In the genomic region with DNA sequence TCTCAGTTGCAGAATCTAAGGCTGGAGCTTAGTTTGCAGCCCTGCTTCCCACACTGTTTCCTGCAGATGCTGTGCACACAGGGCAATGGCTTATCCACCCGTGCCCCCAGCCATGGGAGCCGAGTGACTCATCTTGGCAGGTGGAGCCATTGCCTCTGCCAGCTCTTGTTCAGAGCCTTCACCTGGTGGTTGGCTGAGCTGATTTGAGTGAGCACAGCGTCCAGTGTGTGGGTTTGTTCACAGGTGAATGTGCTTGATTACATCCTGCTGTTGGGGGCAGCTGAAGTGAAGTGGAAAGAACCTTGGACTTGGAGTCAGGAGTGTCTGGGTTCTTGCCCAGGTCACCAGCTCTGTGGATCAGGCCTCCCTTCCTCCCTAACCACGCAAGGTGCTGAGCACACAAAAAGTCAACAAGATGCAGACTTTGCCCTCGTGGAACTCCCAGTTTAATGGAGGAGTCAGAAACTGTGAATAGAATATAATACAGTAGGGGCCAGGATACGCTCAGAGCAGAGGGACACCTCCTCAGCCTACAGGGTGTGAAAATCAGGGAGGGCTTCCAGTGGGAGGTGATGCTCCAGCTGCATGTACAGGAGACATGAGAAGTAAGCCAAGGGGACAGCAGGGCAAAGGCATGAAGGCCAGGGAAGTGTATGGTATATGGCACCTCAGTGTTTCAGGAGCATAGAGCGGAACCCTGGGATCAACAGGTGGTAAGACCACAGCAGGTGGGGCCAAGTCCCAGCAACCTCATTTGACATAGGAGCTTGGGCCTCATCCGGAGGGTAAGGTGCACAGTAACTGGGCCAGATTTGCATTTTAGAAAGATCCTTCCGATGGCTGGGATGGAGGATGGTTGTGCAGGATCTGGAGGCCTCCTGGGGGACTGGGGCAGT, we compare ENCODE assay signal across 9 cellular contexts. TPM values are rescaled to one million over a fixed set of nuclear protein-coding genes. Genes with fewer than 3 reads are reported as not detected.
A peak's percentile ranks its signal among the peaks of the same experiment; 100 is the strongest.
DNase-seq lines count a peak whose midpoint lies in the region; ATAC-seq, FAIRE-seq and TF ChIP-seq lines count a peak whose summit lies in the region.
"Had no signal": no experiment of that assay in that cellular context is flagged by ENCODE, and none has a peak within 500 bp of the region (broad histone marks: within the 10 kb centered on the region; RNA-seq: fewer than 3 reads in every experiment).

No MANE protein-coding gene starts in this region.

- peak overlapping the region; percentile 46 for H3K4me3 Mint-ChIP-seq in MCF 10A (ENCODE audit: unreplicated experiment)
- H3K4me3 Mint-ChIP-seq in activated T-helper 17 cell treated with anti-CD3 and anti-CD28 coated beads, Interleukin-2, amount 50 U/mL, for 72 hours: no peak overlapping the region

- H3K4me1 ChIP-seq in kidney (ENCODE audit: control insufficient read depth in 1 of 2, insufficient read depth in 1 of 2, low read depth in 1 of 2, low read length in 2 of 2) (peaks cover 69 to 74% of the 10 kb centered on the region in 2 donors), stomach (peaks cover 62 to 83% (median 71%) of the 10 kb centered on the region in 4 donors)

- peak; percentile 89 for DNase-seq in LNCaP clone FGC (ENCODE audit: low read depth)
- DNase-seq in MCF 10A (ENCODE audit: unreplicated experiment): peak; percentile 84
- DNase-seq in kidney: peak; percentile 91
- DNase-seq in stomach: peak; percentile 90
- no peak for DNase-seq in stimulated activated CD4-positive, alpha-beta T cell treated with anti-CD3 and anti-CD28 coated beads, Interleukin-12 subunit alpha, Interleukin-12 subunit beta, amount 100 ng/mL, for 4 hours
- DNase-seq in SKM-1 treated with dmso at 0.1 percent for 144 hours (lab: John Stamatoyannopoulos, UW; ENCODE audit: unreplicated experiment): no peak
- DNase-seq: foreskin melanocyte had no signal

- H3K9me3 ChIP-seq in kidney (ENCODE audit: control insufficient read depth in 1 of 2, low read length in 2 of 2): no peaks in the 10 kb centered on the region
- H3K9me3 ChIP-seq in stomach: no peaks in the 10 kb centered on the region

- TF ChIP-seq POLR2A in stomach (IDR thresholded peaks at IDR 0.05): no peak

- H3K4me3 ChIP-seq in LNCaP clone FGC (ENCODE audit: low read depth, low read length) (peak overlapping the region; percentile 34), kidney (ENCODE audit: low read length in 2 of 2) (no peak overlapping the region), stomach (no peak overlapping the region)

- POLR2A ChIA-PET in MCF 10A (lab: Yijun Ruan, JAX): interaction anchor here (0.6 to 6.0 kb wide), 11 partner anchors 10 to 210 kb away, joined by 3 to 29 read pairs (median 4); a partner anchor contains a TSS

- H3K27ac ChIP-seq in kidney (ENCODE audit: low read depth in 2 of 2, low read length in 2 of 2) (peak overlapping the region; percentile 53 to 82), stomach (peak overlapping the region; percentile 39 to 79 (median 71))

- H3K27ac Mint-ChIP-seq in MCF 10A (ENCODE audit: low read depth, unreplicated experiment): peak overlapping the region; percentile 79
- H3K27ac Mint-ChIP-seq in activated T-helper 17 cell treated with anti-CD3 and anti-CD28 coated beads, Interleukin-2, amount 50 U/mL, for 72 hours: no peak overlapping the region

- intact Hi-C loops in MCF 10A (cut with micrococcal nuclease) (no loop called here), kidney (cut with DNase I) (no loop called here), stomach (cut with DNase I; ENCODE audit: low total_unique reads) (no loop called here)

- H3K9me3 Mint-ChIP-seq in MCF 10A (ENCODE audit: unreplicated experiment): no peaks in the 10 kb centered on the region
- no peaks in the 10 kb centered on the region for H3K9me3 Mint-ChIP-seq in activated T-helper 17 cell treated with anti-CD3 and anti-CD28 coated beads, Interleukin-2, amount 50 U/mL, for 72 hours

- CTCF ChIA-PET in MCF 10A (lab: Yijun Ruan, JAX): interaction anchor here (1.0 to 7.7 kb wide), 6 partner anchors 9 to 142 kb away, joined by 3 to 46 read pairs (median 4); a partner anchor contains a TSS

- no peaks in the 10 kb centered on the region for H3K27me3 ChIP-seq in stomach

- H3K36me3 ChIP-seq in kidney (ENCODE audit: control insufficient read depth in 1 of 2, insufficient read depth in 2 of 2, low read length in 2 of 2): peaks cover 0 to 13% of the 10 kb centered on the region in 2 donors
- H3K36me3 ChIP-seq in stomach: peaks cover 0 to 6% (median 0%) of the 10 kb centered on the region in 4 donors

- peaks cover 7% of the 10 kb centered on the region for H3K36me3 Mint-ChIP-seq in MCF 10A (ENCODE audit: insufficient read depth, unreplicated experiment)
- no peaks in the 10 kb centered on the region for H3K36me3 Mint-ChIP-seq in activated T-helper 17 cell treated with anti-CD3 and anti-CD28 coated beads, Interleukin-2, amount 50 U/mL, for 72 hours (ENCODE audit: low read depth)

- no peak for TF ChIP-seq EP300 in stomach (IDR thresholded peaks at IDR 0.05)

- no peak for FAIRE-seq in kidney (lab: Jason Lieb, UNC)

- no peaks in the 10 kb centered on the region for H3K27me3 Mint-ChIP-seq in MCF 10A (ENCODE audit: insufficient read depth, unreplicated experiment)
- H3K27me3 Mint-ChIP-seq in activated T-helper 17 cell treated with anti-CD3 and anti-CD28 coated beads, Interleukin-2, amount 50 U/mL, for 72 hours: peaks cover 13% of the 10 kb centered on the region

- peaks cover 64% of the 10 kb centered on the region for H3K4me1 Mint-ChIP-seq in MCF 10A (ENCODE audit: insufficient read depth, unreplicated experiment)
- H3K4me1 Mint-ChIP-seq in activated T-helper 17 cell treated with anti-CD3 and anti-CD28 coated beads, Interleukin-2, amount 50 U/mL, for 72 hours: no peaks in the 10 kb centered on the region

- ATAC-seq in GM21423 (IDR thresholded peaks at IDR 0.05; ENCODE audit: unreplicated experiment): no peak
- no peak for ATAC-seq in activated T-helper 17 cell treated with anti-CD3 and anti-CD28 coated beads, Interleukin-2, amount 50 U/mL, for 72 hours (replicated peaks)

- BruUV-seq in MCF 10A (replicated peaks; lab: Mats Ljungman, UMichigan): no TSS peak

- peak overlapping the region in 1 of 2 donors; percentile 34 for H3K9ac ChIP-seq in kidney (ENCODE audit: low read length in 2 of 2)

- no peak for TF ChIP-seq CTCF in LNCaP clone FGC (IDR thresholded peaks at IDR 0.05; ENCODE audit: control insufficient read depth, extremely low read depth, insufficient read depth)
- TF ChIP-seq CTCF in MCF 10A (IDR thresholded peaks at IDR 0.05; ENCODE audit: unreplicated experiment): no peak
- TF ChIP-seq CTCF in kidney (IDR thresholded peaks at IDR 0.05; ENCODE audit: borderline replicate concordance, extremely low read depth, insufficient read depth): peak; percentile 19
- TF ChIP-seq CTCF in stomach (IDR thresholded peaks at IDR 0.05): no peak

- WGBS in stomach, 5 donors: 45 to 68% (median 56%) methylated on average over 8 to 9 of the region's 9 CpGs

RNA-seq across cellular contexts. Expression of a gene that starts 22.8 kb away (rescaled TPM):
- 38.9 and 45.3 TPM in 2 replicates for total RNA-seq in MCF 10A (2022)
- 33.4 TPM for total RNA-seq in kidney
- polyA plus RNA-seq in kidney (ENCODE audit: insufficient read depth, low read depth, low replicate concordance): 20.1 TPM
- 100 to 1,000 TPM in 1 of 5 donors, 10 to 100 TPM in 4; 10.3 to 145 (median 21.6) TPM for total RNA-seq in stomach
- polyA plus RNA-seq in stomach: 10 to 100 TPM; 18.5 to 82.5 (median 41.5) TPM
- total RNA-seq in activated T-helper 17 cell treated with anti-CD3 and anti-CD28 coated beads, Interleukin-2, amount 50 U/mL, for 72 hours: 1 to 10 TPM in 1 of 2 donors, under 1 TPM in 1; 0.61 to 1.1 TPM

Comparison
In these comparisons a context has a peak if more than half of its experiments do, and no peak if none do; other contexts are left out.
1. DNase-seq: peak in LNCaP clone FGC (single experiment), MCF 10A (single experiment), kidney (single experiment) and stomach (single experiment); none in stimulated activated CD4-positive, alpha-beta T cell treated with anti-CD3 and anti-CD28 coated beads, Interleukin-12 subunit alpha, Interleukin-12 subunit beta, amount 100 ng/mL, for 4 hours (single experiment) and SKM-1 treated with dmso at 0.1 percent for 144 hours (single experiment).
2. RNA of a gene that starts 22.8 kb away (total RNA-seq): 38.9 to 45.3 TPM in MCF 10A, 33.4 TPM in kidney (single experiment) and 10.3 to 145 TPM in stomach; 0.61 to 1.1 TPM in activated T-helper 17 cell treated with anti-CD3 and anti-CD28 coated beads, Interleukin-2, amount 50 U/mL, for 72 hours; every median in the first group is over 4 times any median in the second.